Comparison of ENCODE assay signal across 8 cellular contexts in the genomic region with DNA sequence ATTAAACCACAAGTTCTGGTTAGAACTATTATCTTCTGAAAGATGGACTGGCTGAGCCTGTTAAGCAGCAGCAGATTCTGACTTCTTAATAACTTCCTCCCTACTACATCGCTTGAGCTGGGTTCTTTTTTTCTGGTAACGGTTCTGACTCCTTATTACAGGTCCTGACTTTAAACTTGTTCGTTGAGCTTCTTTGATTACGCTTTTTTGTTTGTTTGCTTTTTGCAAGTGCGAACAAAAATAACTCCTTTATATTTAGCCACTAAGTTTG.
DNase-seq lines count a peak whose midpoint lies in the region; ATAC-seq and TF ChIP-seq lines count a peak whose summit lies in the region.

No MANE protein-coding gene starts in this region.

- TF ChIP-seq CTCF in WERI-Rb-1 (IDR thresholded peaks at IDR 0.05; ENCODE audit: low read depth, low read length), result no peak

- no peaks in the 10 kb centered on the region for H3K9me3 Mint-ChIP-seq in stimulated activated memory B cell treated with anti-CD40 and anti-IgM and Interleukin-4, amounts not matched to agents 10 μg/mL and 1 μg/mL and 100 μg/mL, for 72 hours

- H3K9me3 ChIP-seq in WERI-Rb-1 (ENCODE audit: severe bottlenecking), result no peaks in the 10 kb centered on the region
- H3K9me3 ChIP-seq in iPS DF 6.9 (ENCODE audit: control insufficient read depth, insufficient read depth, low read length), result no peaks in the 10 kb centered on the region

- no peaks in the 10 kb centered on the region for H3K27me3 ChIP-seq in WERI-Rb-1 (ENCODE audit: insufficient read depth, low read depth, severe bottlenecking)
- no peaks in the 10 kb centered on the region for H3K27me3 ChIP-seq in iPS DF 6.9 (ENCODE audit: control insufficient read depth, insufficient read depth, low read length)

- CTCF ChIA-PET in HEK293T (lab: Yijun Ruan, JAX), result interaction anchor here (1.2 kb wide), 1 partner anchor 11 kb away, joined by 6 read pairs; no protein-coding TSS in a partner anchor

- H3K27ac Mint-ChIP-seq in stimulated activated memory B cell treated with anti-CD40 and anti-IgM and Interleukin-4, amounts not matched to agents 10 μg/mL and 1 μg/mL and 100 μg/mL, for 72 hours, result peak overlapping the region; percentile 83

- H3K4me3 ChIP-seq in WERI-Rb-1 (ENCODE audit: low read depth, low read length), result peak overlapping the region; percentile 94
- peak overlapping the region; percentile 89; the same call in 1 of the 2 replicates for H3K4me3 ChIP-seq in iPS DF 6.9 (ENCODE audit: low read length)

- H3K27ac ChIP-seq in WERI-Rb-1 (no peak overlapping the region), iPS DF 6.9 (ENCODE audit: low read length) (no peak overlapping the region)

- POLR2A ChIA-PET in HEK293T (lab: Yijun Ruan, JAX), result interaction anchor here (1.9 to 2.3 kb wide), 2 partner anchors 100 to 110 kb away, joined by 7 to 9 read pairs; partner anchors contain the start of genes C2CD2L and MCAM

- no peaks in the 10 kb centered on the region for H3K4me1 ChIP-seq in iPS DF 6.9 (ENCODE audit: control insufficient read depth, insufficient read depth, low read length)

- WGBS in iPS DF 6.9 (ENCODE audit: insufficient coverage, insufficient read length), result no CpG with 5 or more reads among the region's 5 CpGs

- DNase-seq in DMS79 treated with DMSO at 0.1 percent for 48 hours (lab: John Stamatoyannopoulos, UW), result peak; percentile 38
- no peak for DNase-seq in DMS79 (lab: John Stamatoyannopoulos, UW)
- no peak for DNase-seq in WERI-Rb-1
- no peak for DNase-seq in iPS DF 6.9 (ENCODE audit: low read depth, low spot score)
- no peak for DNase-seq in DMS 273 treated with DMSO at 0.1 percent for 48 hours (lab: John Stamatoyannopoulos, UW)
- no peak for DNase-seq in HEK293T (ENCODE audit: extremely low spot score)
- DNase-seq in nucleus accumbens (lab: John Stamatoyannopoulos, UW), result no peak

- peaks cover 41% of the 10 kb centered on the region for H3K4me1 Mint-ChIP-seq in stimulated activated memory B cell treated with anti-CD40 and anti-IgM and Interleukin-4, amounts not matched to agents 10 μg/mL and 1 μg/mL and 100 μg/mL, for 72 hours

- ATAC-seq in stimulated activated memory B cell treated with anti-CD40 and anti-IgM and Interleukin-4, amounts not matched to agents 10 μg/mL and 1 μg/mL and 100 μg/mL, for 72 hours, result no peak

- peak overlapping the region; percentile 98 for H3K4me3 Mint-ChIP-seq in stimulated activated memory B cell treated with anti-CD40 and anti-IgM and Interleukin-4, amounts not matched to agents 10 μg/mL and 1 μg/mL and 100 μg/mL, for 72 hours

- H3K36me3 Mint-ChIP-seq in stimulated activated memory B cell treated with anti-CD40 and anti-IgM and Interleukin-4, amounts not matched to agents 10 μg/mL and 1 μg/mL and 100 μg/mL, for 72 hours, result no peaks in the 10 kb centered on the region

- H3K27me3 Mint-ChIP-seq in stimulated activated memory B cell treated with anti-CD40 and anti-IgM and Interleukin-4, amounts not matched to agents 10 μg/mL and 1 μg/mL and 100 μg/mL, for 72 hours, result no peaks in the 10 kb centered on the region

- H3K36me3 ChIP-seq in WERI-Rb-1, result no peaks in the 10 kb centered on the region; the same call in 1 of the 2 replicates
- H3K36me3 ChIP-seq in iPS DF 6.9 (ENCODE audit: control insufficient read depth, insufficient read depth, low read length), result no peaks in the 10 kb centered on the region

TF ChIP-seq in HEK293T, 16 proteins besides CTCF, POLR2A, EP300 and RAD21:
- TF ChIP-seq LEF1 (IDR thresholded peaks at IDR 0.05; ENCODE audit: borderline replicate concordance) (no peak), SP1 (IDR thresholded peaks at IDR 0.05) (no peak), HDGF (IDR thresholded peaks at IDR 0.05; ENCODE audit: borderline replicate concordance) (no peak), CTBP1 (IDR thresholded peaks at IDR 0.05; ENCODE audit: borderline replicate concordance) (no peak), ELF4 (IDR thresholded peaks at IDR 0.05) (no peak), ZNF384 (IDR thresholded peaks at IDR 0.05) (no peak), NFRKB (IDR thresholded peaks at IDR 0.05) (no peak), BHLHE40 (IDR thresholded peaks at IDR 0.05; ENCODE audit: borderline replicate concordance) (no peak), TARDBP (IDR thresholded peaks at IDR 0.05) (no peak), L3MBTL2 (conservative IDR thresholded peaks at IDR 0.05) (no peak), FOXK2 (IDR thresholded peaks at IDR 0.05) (no peak), FOXA1 (IDR thresholded peaks at IDR 0.05) (no peak), FOXM1 (IDR thresholded peaks at IDR 0.05; ENCODE audit: borderline replicate concordance) (no peak), SUZ12 (IDR thresholded peaks at IDR 0.05) (no peak), ARNT (IDR thresholded peaks at IDR 0.05) (no peak)
- TF ChIP-seq, protein P1, sequence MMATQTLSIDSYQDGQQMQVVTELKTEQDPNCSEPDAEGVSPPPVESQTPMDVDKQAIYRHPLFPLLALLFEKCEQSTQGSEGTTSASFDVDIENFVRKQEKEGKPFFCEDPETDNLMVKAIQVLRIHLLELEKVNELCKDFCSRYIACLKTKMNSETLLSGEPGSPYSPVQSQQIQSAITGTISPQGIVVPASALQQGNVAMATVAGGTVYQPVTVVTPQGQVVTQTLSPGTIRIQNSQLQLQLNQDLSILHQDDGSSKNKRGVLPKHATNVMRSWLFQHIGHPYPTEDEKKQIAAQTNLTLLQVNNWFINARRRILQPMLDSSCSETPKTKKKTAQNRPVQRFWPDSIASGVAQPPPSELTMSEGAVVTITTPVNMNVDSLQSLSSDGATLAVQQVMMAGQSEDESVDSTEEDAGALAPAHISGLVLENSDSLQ (IDR thresholded peaks at IDR 0.05), result no peak
TF ChIP-seq in HEK293T: peak in this region for 0.
